ENCODE assay signal across 18 cellular contexts in the genomic region with DNA sequence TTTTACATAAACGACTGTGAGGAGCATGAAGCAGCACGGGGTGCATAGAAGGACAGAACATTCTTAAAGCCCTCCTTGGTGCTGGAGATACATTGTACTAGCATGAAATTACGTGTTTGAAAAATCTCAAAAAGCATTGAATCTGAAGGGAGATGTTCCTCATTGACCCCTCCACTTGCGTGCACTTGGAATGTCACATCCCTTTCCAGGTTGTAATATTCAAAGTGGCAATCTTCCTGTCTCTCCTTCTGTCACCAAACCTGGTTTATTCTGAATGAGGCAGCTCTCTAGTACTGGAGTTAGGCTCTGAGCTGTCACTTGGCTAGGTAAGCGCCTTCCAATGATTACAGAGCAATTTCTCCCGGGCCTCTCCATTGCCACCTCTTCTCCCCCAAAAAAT. TPM values are rescaled to one million over a fixed set of nuclear protein-coding genes. Genes with fewer than 3 reads are reported as not detected.
DNase-seq lines count a peak whose midpoint lies in the region; TF ChIP-seq lines count a peak whose summit lies in the region.
"Had no signal": no experiment of that assay in that cellular context is flagged by ENCODE, and none has a peak within 500 bp of the region (broad histone marks: within the 10 kb centered on the region; RNA-seq: fewer than 3 reads in every experiment).

No MANE protein-coding gene starts in this region.

- H2AFZ ChIP-seq in smooth muscle cell (ENCODE audit: low read depth), result no peak overlapping the region
- H2AFZ ChIP-seq in neuronal stem cell (ENCODE audit: low read length), result no peak overlapping the region

- TF ChIP-seq CTCF in dorsolateral prefrontal cortex (IDR thresholded peaks at IDR 0.05 in 54 of 56, conservative IDR thresholded peaks at IDR 0.05 in 2 of 56; ENCODE audit: low read depth in 1 of 56, partially characterized antibody in 56 of 56) (no peak), smooth muscle cell (IDR thresholded peaks at IDR 0.05; ENCODE audit: borderline replicate concordance, insufficient read depth, poor library complexity, severe bottlenecking) (no peak), RWPE1 (conservative IDR thresholded peaks at IDR 0.05; ENCODE audit: low read depth) (no peak)

- H3K4ac ChIP-seq in neuronal stem cell (ENCODE audit: low read length), result no peak overlapping the region

- DNase-seq in NCI-H2029 treated with DMSO at 0.1 percent for 48 hours (lab: John Stamatoyannopoulos, UW) (peak; percentile 18), NCI-H2029 (lab: John Stamatoyannopoulos, UW) (no peak), NCI-H69 (lab: John Stamatoyannopoulos, UW) (peak; percentile 90), dorsolateral prefrontal cortex (no peak), smooth muscle cell (lab: John Stamatoyannopoulos, UW; ENCODE audit: unreplicated experiment) (no peak), RWPE1 (ENCODE audit: low spot score) (no peak), neuronal stem cell (ENCODE audit: low spot score) (no peak), KG1 (lab: John Stamatoyannopoulos, UW) (no peak)
- DNase-seq: activated naive CD4-positive, alpha-beta T cell treated with anti-CD3 and anti-CD28 coated beads, Interleukin-2, amount 50 U/mL, for 16 hours; heart right ventricle; Karpas-422; stomach had no signal

- peak overlapping the region in 57 of 59 donors; percentile 19 to 71 (median 52) for H3K4me3 ChIP-seq in dorsolateral prefrontal cortex
- peak overlapping the region; percentile 4 for H3K4me3 ChIP-seq in smooth muscle cell
- no peak overlapping the region for H3K4me3 ChIP-seq in neuronal stem cell (ENCODE audit: low read length in 2 of 2)
- H3K4me3 ChIP-seq: A549, body of pancreas, heart right ventricle had no signal

- no peaks in the 10 kb centered on the region for H3K79me1 ChIP-seq in neuronal stem cell (ENCODE audit: low read depth, low read length)

- H3K79me2 ChIP-seq in smooth muscle cell (ENCODE audit: low read depth), result no peaks in the 10 kb centered on the region

- POLR2A ChIA-PET in RWPE1 (lab: Yijun Ruan, JAX; ENCODE audit: low non-redundant PET), result no interaction called here

- no peak overlapping the region for H4K91ac ChIP-seq in neuronal stem cell (ENCODE audit: low read depth, low read length, poor library complexity)

- H3K9ac ChIP-seq in smooth muscle cell (ENCODE audit: low read depth) (no peak overlapping the region), neuronal stem cell (ENCODE audit: low read depth, low read length, poor library complexity) (no peak overlapping the region)

- WGBS in smooth muscle cell (ENCODE audit: low lambda C conversion rate), result 53% methylated on average over 6 of the region's 6 CpGs
- no CpG with 5 or more reads among the region's 6 CpGs for WGBS in neuronal stem cell (ENCODE audit: extremely low coverage in 2 of 2, insufficient read length in 2 of 2, insufficient replicate concordance in 1 of 2), 2 donors

- H2BK12ac ChIP-seq in neuronal stem cell (ENCODE audit: low read length), result no peak overlapping the region

- intact Hi-C loops in dorsolateral prefrontal cortex (cut with DNase I), result loop anchor here in 1 of 2 donors (2.0 kb wide), 1 partner anchor 223 kb away; no protein-coding TSS in a partner anchor

- no peaks in the 10 kb centered on the region for H4K20me1 ChIP-seq in smooth muscle cell (ENCODE audit: low read depth)

- H3K27me3 ChIP-seq in dorsolateral prefrontal cortex (peaks cover 0 to 69% (median 17%) of the 10 kb centered on the region in 45 donors), smooth muscle cell (ENCODE audit: low read depth) (peaks cover 89% of the 10 kb centered on the region), neuronal stem cell (ENCODE audit: control insufficient read depth in 3 of 3, insufficient read depth in 3 of 3, low read depth in 1 of 3, low read length in 3 of 3) (peaks cover 0 to 62% (median 15%) of the 10 kb centered on the region in 3 experiments)

- H2BK5ac ChIP-seq in neuronal stem cell (ENCODE audit: low read length), result no peak overlapping the region

- H3K27ac ChIP-seq in dorsolateral prefrontal cortex, result peak overlapping the region in 54 of 59 donors; percentile 17 to 91 (median 72)
- no peak overlapping the region for H3K27ac ChIP-seq in smooth muscle cell (ENCODE audit: low read depth)
- no peak overlapping the region for H3K27ac ChIP-seq in RWPE1
- no peak overlapping the region for H3K27ac ChIP-seq in neuronal stem cell (replicated peaks; ENCODE audit: low read length)
- H3K27ac ChIP-seq: A549, body of pancreas, heart right ventricle, stomach had no signal

- H3K4me1 ChIP-seq in smooth muscle cell (ENCODE audit: low read depth) (no peaks in the 10 kb centered on the region), neuronal stem cell (ENCODE audit: control insufficient read depth in 2 of 2, insufficient read depth in 1 of 2, low read depth in 1 of 2, low read length in 2 of 2) (no peaks in the 10 kb centered on the region)
- H3K4me1 ChIP-seq: A549 had no signal

- no peak overlapping the region for H2AK5ac ChIP-seq in neuronal stem cell (ENCODE audit: low read depth, low read length)

- H3K4me2 ChIP-seq in smooth muscle cell (no peak overlapping the region), neuronal stem cell (ENCODE audit: insufficient read depth, low read length, poor library complexity, severe bottlenecking) (no peak overlapping the region)

- CTCF ChIA-PET in RWPE1 (lab: Yijun Ruan, JAX), result interaction anchor here (0.6 kb wide), 2 partner anchors 15 to 106 kb away, joined by 4 to 8 read pairs; no protein-coding TSS in a partner anchor

- H3K9me3 ChIP-seq in smooth muscle cell (replicated peaks; ENCODE audit: low read depth), result no peaks in the 10 kb centered on the region
- H3K9me3 ChIP-seq in neuronal stem cell (replicated peaks in 1 of 2; ENCODE audit: control insufficient read depth in 2 of 2, insufficient read depth in 1 of 2, low read depth in 1 of 2, low read length in 2 of 2), result no peaks in the 10 kb centered on the region
- H3K9me3 ChIP-seq: A549, body of pancreas, heart right ventricle, stomach had no signal

- no peak overlapping the region for H2BK15ac ChIP-seq in neuronal stem cell (ENCODE audit: low read length)

- H3K14ac ChIP-seq in neuronal stem cell (ENCODE audit: low read length), result no peak overlapping the region

- no peaks in the 10 kb centered on the region for H3F3A ChIP-seq in smooth muscle cell (ENCODE audit: low read depth)

- H2BK120ac ChIP-seq in neuronal stem cell (ENCODE audit: low read depth, low read length), result no peak overlapping the region

- no peak overlapping the region for H3K23ac ChIP-seq in neuronal stem cell (ENCODE audit: low read depth, low read length, poor library complexity)

- H4K8ac ChIP-seq in neuronal stem cell (ENCODE audit: low read depth, low read length), result no peak overlapping the region

- H3K36me3 ChIP-seq in smooth muscle cell (ENCODE audit: low read depth), result no peaks in the 10 kb centered on the region
- no peaks in the 10 kb centered on the region for H3K36me3 ChIP-seq in neuronal stem cell (replicated peaks in 1 of 2; ENCODE audit: control insufficient read depth in 2 of 2, insufficient read depth in 2 of 2, low read length in 2 of 2)
- H3K36me3 ChIP-seq: heart right ventricle, stomach had no signal

- H3K18ac ChIP-seq in neuronal stem cell (ENCODE audit: low read length), result no peak overlapping the region

RNA-seq across cellular contexts. Expression of gene DSCAM, which starts 0.9 kb away (rescaled TPM):
- total RNA-seq in dorsolateral prefrontal cortex, result 10 to 100 TPM; 14.1 to 35.2 (median 22.3) TPM
- total RNA-seq in smooth muscle cell, result not detected in 2 replicates
- not detected in 2 replicates for polyA plus RNA-seq in smooth muscle cell
- 0.01 TPM for polyA plus RNA-seq in neuronal stem cell (2013, experiment 1 of 2)
- 0.01 TPM for polyA plus RNA-seq in neuronal stem cell (2013, experiment 2 of 2)
- total RNA-seq: mesenteric fat pad, RPMI7951, ureter had no signal
- polyA plus RNA-seq: A549, CD14-positive monocyte, stomach had no signal

Comparison
In these comparisons a context has a peak if more than half of its experiments do, and no peak if none do; other contexts are left out.
1. DNase-seq: peak in NCI-H2029 treated with DMSO at 0.1 percent for 48 hours (single experiment) and NCI-H69 (single experiment); none in NCI-H2029 (single experiment), dorsolateral prefrontal cortex (0 of 10), smooth muscle cell (single experiment), RWPE1 (single experiment), neuronal stem cell (single experiment) and KG1 (single experiment).
2. H3K27ac ChIP-seq: peak in dorsolateral prefrontal cortex (54 of 59); none in smooth muscle cell (single experiment), RWPE1 (single experiment) and neuronal stem cell (single experiment).
3. H3K4me3 ChIP-seq: peak in dorsolateral prefrontal cortex (57 of 59) and smooth muscle cell (single experiment); none in neuronal stem cell (0 of 2).
4. RNA of gene DSCAM, which starts 0.9 kb away (total RNA-seq): 14.1 to 35.2 TPM in dorsolateral prefrontal cortex; not detected in smooth muscle cell; every median in the first group is over 10 times any median in the second.